In genomic region chr15:74540135-74540760, GRCh38 we compare ENCODE assay signal across 8 cellular contexts. TPM values are rescaled to one million over a fixed set of nuclear protein-coding genes. Genes with fewer than 3 reads are reported as not detected.
DNase-seq lines count a peak whose midpoint lies in the region; ATAC-seq and TF ChIP-seq lines count a peak whose summit lies in the region.

No MANE protein-coding gene starts in this region.

- peak; percentile 31 for DNase-seq in activated CD4-positive, alpha-beta T cell treated with anti-CD3 and anti-CD28 coated beads for 36 hours
- no peak for DNase-seq in activated CD4-positive, alpha-beta T cell treated with anti-CD3 and anti-CD28 coated beads, Interleukin-2, amount 50 U/mL, for 1 hour
- DNase-seq in left kidney (ENCODE audit: low read depth, low spot score) (peak; percentile 74), tibial artery (no peak), C1 segment of cervical spinal cord (lab: John Stamatoyannopoulos, UW) (no peak)

- peaks cover 0 to 35% (median 19%) of the 10 kb centered on the region in 4 donors for H3K4me1 ChIP-seq in tibial artery

- H3K27me3 ChIP-seq in tibial artery = no peaks in the 10 kb centered on the region

- peak overlapping the region; percentile 98 for H3K27ac Mint-ChIP-seq in activated CD4-positive, alpha-beta T cell treated with anti-CD3 and anti-CD28 coated beads for 36 hours
- peak overlapping the region; percentile 84 to 97 (median 95) for H3K27ac Mint-ChIP-seq in IgD-negative memory B cell

- H3K36me3 Mint-ChIP-seq in activated CD4-positive, alpha-beta T cell treated with anti-CD3 and anti-CD28 coated beads for 36 hours (ENCODE audit: low read depth) = peaks cover 22% of the 10 kb centered on the region
- H3K36me3 Mint-ChIP-seq in IgD-negative memory B cell = peaks cover 2% of the 10 kb centered on the region

- H3K4me1 Mint-ChIP-seq in activated CD4-positive, alpha-beta T cell treated with anti-CD3 and anti-CD28 coated beads for 36 hours = peaks cover 36% of the 10 kb centered on the region
- H3K4me1 Mint-ChIP-seq in IgD-negative memory B cell = peaks cover 33 to 39% (median 35%) of the 10 kb centered on the region in 3 donors

- CTCF ChIA-PET in activated CD4-positive, alpha-beta T cell treated with anti-CD3 and anti-CD28 coated beads for 36 hours (lab: Charles Lee) = interaction anchor here (0.6 to 2.2 kb wide), 9 partner anchors 10 to 802 kb away, joined by 3 to 13 read pairs (median 4); partner anchors contain the start of gene UBL7

- POLR2A ChIA-PET in activated CD4-positive, alpha-beta T cell treated with anti-CD3 and anti-CD28 coated beads for 36 hours (lab: Charles Lee) = interaction anchor here (0.5 to 1.6 kb wide), 6 partner anchors 13 to 305 kb away, joined by 3 to 13 read pairs (median 4); partner anchors contain the start of genes CLK3 and UBL7

- peak overlapping the region; percentile 94 for H3K4me3 Mint-ChIP-seq in activated CD4-positive, alpha-beta T cell treated with anti-CD3 and anti-CD28 coated beads for 36 hours
- peak overlapping the region; percentile 98 to 100 (median 98) for H3K4me3 Mint-ChIP-seq in IgD-negative memory B cell

- no peaks in the 10 kb centered on the region for H3K9me3 Mint-ChIP-seq in activated CD4-positive, alpha-beta T cell treated with anti-CD3 and anti-CD28 coated beads for 36 hours (ENCODE audit: low read depth)
- H3K9me3 Mint-ChIP-seq in IgD-negative memory B cell = no peaks in the 10 kb centered on the region

- intact Hi-C loops in activated CD4-positive, alpha-beta T cell treated with anti-CD3 and anti-CD28 coated beads for 36 hours (cut with DNase I, micrococcal nuclease) = loop anchor here (1.0 to 10.0 kb wide), 11 partner anchors 75 to 1085 kb away; partner anchors contain the start of genes CLK3 (in 1 of the 2), CSK (in 1 of the 2), PML (in 1 of the 2) and PTPN9 (in 1 of the 2)
- intact Hi-C loops in tibial artery (cut with DNase I; ENCODE audit: low total_unique reads) = loop anchor here (2.0 to 5.0 kb wide), 2 partner anchors 73 to 75 kb away; partner anchors contain the start of gene CLK3

- H3K27me3 Mint-ChIP-seq in activated CD4-positive, alpha-beta T cell treated with anti-CD3 and anti-CD28 coated beads for 36 hours = peaks cover 2% of the 10 kb centered on the region
- H3K27me3 Mint-ChIP-seq in IgD-negative memory B cell = no peaks in the 10 kb centered on the region

- no peak for TF ChIP-seq CTCF in tibial artery (IDR thresholded peaks at IDR 0.05)

- ATAC-seq in activated CD4-positive, alpha-beta T cell treated with anti-CD3 and anti-CD28 coated beads for 36 hours = no peak
- ATAC-seq in HG03342 (IDR thresholded peaks at IDR 0.05; ENCODE audit: unreplicated experiment) = no peak

- H3K9me3 ChIP-seq in tibial artery = no peaks in the 10 kb centered on the region

- H3K27ac ChIP-seq in angular gyrus (ENCODE audit: low read depth, low read length) (peak overlapping the region; percentile 5), tibial artery (peak overlapping the region; percentile 61 to 75)

- H3K4me3 ChIP-seq in tibial artery = peak overlapping the region; percentile 80 to 89

- H3K36me3 ChIP-seq in tibial artery = peaks cover 0 to 6% (median 0%) of the 10 kb centered on the region in 3 donors

RNA-seq across cellular contexts. Expression of gene ARID3B, which starts 0.8 kb away (rescaled TPM):
- total RNA-seq in activated CD4-positive, alpha-beta T cell treated with anti-CD3 and anti-CD28 coated beads for 36 hours = 10 to 100 TPM; 23.9 to 25.4 TPM
- 14.4 TPM for polyA plus RNA-seq in IgD-negative memory B cell

Comparison
In these comparisons a context has a peak if more than half of its experiments do, and no peak if none do; other contexts are left out.
1. DNase-seq: peak in activated CD4-positive, alpha-beta T cell treated with anti-CD3 and anti-CD28 coated beads for 36 hours (single experiment) and left kidney (single experiment); none in activated CD4-positive, alpha-beta T cell treated with anti-CD3 and anti-CD28 coated beads, Interleukin-2, amount 50 U/mL, for 1 hour (single experiment), tibial artery (0 of 2) and C1 segment of cervical spinal cord (0 of 14).